In the genomic region with DNA sequence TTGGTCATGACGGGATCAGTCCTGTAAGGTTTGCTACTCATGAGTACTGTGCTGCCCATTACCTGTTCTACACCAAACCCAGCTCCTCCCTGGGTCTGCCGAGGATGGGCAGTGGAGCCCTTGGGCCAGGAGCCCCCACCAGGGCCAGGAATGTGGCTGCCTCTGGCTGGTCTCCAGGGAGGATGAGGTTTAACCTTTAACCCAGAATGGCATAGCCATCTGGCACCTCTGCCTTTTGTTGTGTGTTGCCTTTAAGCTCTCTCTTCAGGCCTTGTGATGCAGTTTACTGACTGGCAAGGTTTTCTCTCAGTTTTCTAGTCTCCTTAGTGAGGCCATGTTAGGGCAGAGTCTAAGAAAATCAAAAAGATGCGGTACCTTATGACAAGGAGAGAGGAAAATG, we compare ENCODE assay signal across 19 cellular contexts. TPM values are rescaled to one million over a fixed set of nuclear protein-coding genes. Genes with fewer than 3 reads are reported as not detected.
DNase-seq lines count a peak whose midpoint lies in the region; ATAC-seq and TF ChIP-seq lines count a peak whose summit lies in the region.
"Had no signal": no experiment of that assay in that cellular context is flagged by ENCODE, and none has a peak within 500 bp of the region (broad histone marks: within the 10 kb centered on the region; RNA-seq: fewer than 3 reads in every experiment).

No MANE protein-coding gene starts in this region.

- no peak overlapping the region for H2AFZ ChIP-seq in GM23338
- H2AFZ ChIP-seq in OCI-LY7 (ENCODE audit: low read length): peak overlapping the region; percentile 74; the same call in 1 of the 2 replicates
- no peak overlapping the region for H2AFZ ChIP-seq in smooth muscle cell (ENCODE audit: low read depth)

- H3K4me1 Mint-ChIP-seq in GM23338 (peaks cover 7% of the 10 kb centered on the region; the same call in 2 of the 3 replicates), Caco-2 (ENCODE audit: low read depth, unreplicated experiment) (peaks cover 7% of the 10 kb centered on the region)
- H3K4me1 Mint-ChIP-seq in effector memory CD8-positive, alpha-beta T cell (ENCODE audit: low read depth in 2 of 2): peaks cover 28 to 30% of the 10 kb centered on the region in 2 donors

- H3K79me2 ChIP-seq in GM23338 (replicated peaks; ENCODE audit: insufficient read depth) (no peaks in the 10 kb centered on the region; the same call in 1 of the 2 replicates), OCI-LY7 (ENCODE audit: insufficient read depth, low read depth, low read length) (peaks cover 11% of the 10 kb centered on the region; the same call in 1 of the 2 replicates), smooth muscle cell (ENCODE audit: low read depth) (peaks cover 97% of the 10 kb centered on the region)

- TF ChIP-seq CTCF in GM23338 (conservative IDR thresholded peaks at IDR 0.05; ENCODE audit: low read depth in 2 of 2) (no peak), OCI-LY7 (conservative IDR thresholded peaks at IDR 0.05; ENCODE audit: low read length) (no peak), smooth muscle cell (IDR thresholded peaks at IDR 0.05; ENCODE audit: borderline replicate concordance, insufficient read depth, poor library complexity, severe bottlenecking) (no peak), Caco-2 (IDR thresholded peaks at IDR 0.05; ENCODE audit: insufficient read depth in 1 of 2, low read depth in 1 of 2, low read length in 1 of 2, severe bottlenecking in 1 of 2, unreplicated experiment in 1 of 2) (no peak)

- H3K4me2 ChIP-seq in GM23338: no peak overlapping the region
- peak overlapping the region; percentile 64 for H3K4me2 ChIP-seq in OCI-LY7 (ENCODE audit: low read length)
- no peak overlapping the region for H3K4me2 ChIP-seq in smooth muscle cell

- no peak overlapping the region for H3K4me3 Mint-ChIP-seq in GM23338
- no peak overlapping the region for H3K4me3 Mint-ChIP-seq in effector memory CD8-positive, alpha-beta T cell
- no peak overlapping the region for H3K4me3 Mint-ChIP-seq in Caco-2 (ENCODE audit: unreplicated experiment)
- H3K4me3 Mint-ChIP-seq: activated CD4-positive, alpha-beta T cell treated with anti-CD3 and anti-CD28 coated beads, Interleukin-2, amount 10 ng/mL, durations not matched to agents 24 days and 14 days; mesothelial cell of epicardium had no signal

- H3K36me3 Mint-ChIP-seq in GM23338 (ENCODE audit: low read depth) (no peaks in the 10 kb centered on the region), Caco-2 (ENCODE audit: insufficient read depth, unreplicated experiment) (no peaks in the 10 kb centered on the region)
- H3K36me3 Mint-ChIP-seq in effector memory CD8-positive, alpha-beta T cell (ENCODE audit: insufficient read depth): no peaks in the 10 kb centered on the region

- H3K27me3 ChIP-seq in GM23338 (ENCODE audit: insufficient read depth) (no peaks in the 10 kb centered on the region), layer of hippocampus (ENCODE audit: control insufficient read depth, insufficient read depth, low read length) (no peaks in the 10 kb centered on the region), smooth muscle cell (ENCODE audit: low read depth) (no peaks in the 10 kb centered on the region), Caco-2 (replicated peaks; ENCODE audit: control insufficient read depth, insufficient read depth, low read length) (no peaks in the 10 kb centered on the region)
- H3K27me3 ChIP-seq: BE2C had no signal

- intact Hi-C loops in OCI-LY7 (cut with micrococcal nuclease; ENCODE audit: unreplicated experiment) (no loop called here), Caco-2 (cut with micrococcal nuclease; ENCODE audit: unreplicated experiment) (no loop called here)

- H3K27me3 Mint-ChIP-seq in GM23338 (ENCODE audit: insufficient read depth, low read depth, poor library complexity) (no peaks in the 10 kb centered on the region), Caco-2 (ENCODE audit: insufficient read depth, unreplicated experiment) (no peaks in the 10 kb centered on the region)
- H3K27me3 Mint-ChIP-seq in effector memory CD8-positive, alpha-beta T cell: no peaks in the 10 kb centered on the region
- H3K27me3 Mint-ChIP-seq: activated CD4-positive, alpha-beta T cell treated with anti-CD3 and anti-CD28 coated beads, Interleukin-2, amount 10 ng/mL, durations not matched to agents 24 days and 14 days had no signal

- H3K9me3 Mint-ChIP-seq in GM23338 (no peaks in the 10 kb centered on the region), Caco-2 (ENCODE audit: unreplicated experiment) (no peaks in the 10 kb centered on the region)
- H3K9me3 Mint-ChIP-seq in effector memory CD8-positive, alpha-beta T cell: peaks cover 2 to 9% of the 10 kb centered on the region in 2 donors
- H3K9me3 Mint-ChIP-seq: mesothelial cell of epicardium had no signal

- H3F3A ChIP-seq in GM23338 (replicated peaks; ENCODE audit: low read depth) (no peaks in the 10 kb centered on the region), smooth muscle cell (ENCODE audit: low read depth) (peaks cover 7% of the 10 kb centered on the region)

- 85% methylated on average over 3 of the region's 3 CpGs for WGBS in smooth muscle cell (ENCODE audit: low lambda C conversion rate)

- no TSS peak for BruUV-seq in OCI-LY7 (replicated peaks; lab: Mats Ljungman, UMichigan)
- no TSS peak for BruUV-seq in Caco-2 (replicated peaks; lab: Mats Ljungman, UMichigan)

- no peak for DNase-seq in GM23338 (ENCODE audit: low spot score)
- peak; percentile 38 for DNase-seq in OCI-LY7 (ENCODE audit: low spot score)
- DNase-seq in smooth muscle cell (lab: John Stamatoyannopoulos, UW; ENCODE audit: unreplicated experiment): no peak
- no peak for DNase-seq in effector memory CD8-positive, alpha-beta T cell
- no peak for DNase-seq in stimulated activated naive CD8-positive, alpha-beta T cell treated with anti-CD3 and anti-CD28 coated beads, Interleukin-15, Interleukin-2, amounts not matched to agents 100 U/mL and 50 U/mL, for 24 hours
- DNase-seq in NOMO-1 treated with DMSO at 0.1 percent for 48 hours (lab: John Stamatoyannopoulos, UW; ENCODE audit: unreplicated experiment): no peak
- DNase-seq in Caco-2: no peak
- DNase-seq: activated CD4-positive, alpha-beta T cell treated with anti-CD3 and anti-CD28 coated beads, Interleukin-2, amount 10 ng/mL, durations not matched to agents 24 days and 14 days; activated CD8-positive, alpha-beta memory T cell treated with anti-CD3 and anti-CD28 coated beads, Interleukin-2, amount 50 U/mL, for 48 hours; activated naive CD4-positive, alpha-beta T cell treated with Interleukin-2 at 50 U/mL for 16 hours; BE2C; DMS153; IMR-90; PC-3; stimulated activated CD4-positive, alpha-beta T cell treated with anti-CD3 and anti-CD28 coated beads, Interleukin-4, amount 100 ng/mL, for 1 hour had no signal

- H3K4me3 ChIP-seq in GM23338 (no peak overlapping the region), OCI-LY7 (ENCODE audit: low read depth, low read length, poor library complexity, severe bottlenecking) (peak overlapping the region; percentile 24), smooth muscle cell (no peak overlapping the region), Caco-2 (ENCODE audit: low read depth, low read length) (no peak overlapping the region)
- H3K4me3 ChIP-seq: SK-N-MC had no signal

- ATAC-seq in GM23338: peak; percentile 37
- no peak for ATAC-seq in effector memory CD8-positive, alpha-beta T cell (replicated peaks)
- ATAC-seq in stimulated activated naive CD8-positive, alpha-beta T cell treated with anti-CD3 and anti-CD28 coated beads, Interleukin-15, Interleukin-2, amounts not matched to agents 100 U/mL and 50 U/mL, for 24 hours: no peak
- ATAC-seq: PC-3, sciatic nerve had no signal

- CTCF ChIA-PET in OCI-LY7 (lab: Charles Lee; ENCODE audit: unreplicated experiment): no interaction called here
- CTCF ChIA-PET in Caco-2 (lab: Charles Lee): no interaction called here

- no peaks in the 10 kb centered on the region for H3K36me3 ChIP-seq in GM23338 (ENCODE audit: insufficient read depth)
- no peaks in the 10 kb centered on the region; the same call in 1 of the 2 replicates for H3K36me3 ChIP-seq in OCI-LY7 (ENCODE audit: insufficient read depth, low read length)
- no peaks in the 10 kb centered on the region for H3K36me3 ChIP-seq in smooth muscle cell (ENCODE audit: low read depth)
- no peaks in the 10 kb centered on the region for H3K36me3 ChIP-seq in Caco-2 (ENCODE audit: control insufficient read depth, insufficient read depth, low read length)
- H3K36me3 ChIP-seq: BE2C had no signal

- POLR2A ChIA-PET in OCI-LY7 (lab: Charles Lee): interaction anchor here (1.1 to 2.2 kb wide), 4 partner anchors 8 to 97 kb away, joined by 3 to 9 read pairs (median 4); no protein-coding TSS in a partner anchor
- POLR2A ChIA-PET in Caco-2 (lab: Charles Lee): no interaction called here

- H3K9me2 ChIP-seq in GM23338 (ENCODE audit: insufficient read depth): no peaks in the 10 kb centered on the region
- no peaks in the 10 kb centered on the region for H3K9me2 ChIP-seq in OCI-LY7 (ENCODE audit: insufficient read depth, low read length)

- H3K9ac ChIP-seq in smooth muscle cell (ENCODE audit: low read depth): no peak overlapping the region

- H3K4me1 ChIP-seq in GM23338 (ENCODE audit: insufficient read depth): no peaks in the 10 kb centered on the region
- peaks cover 75% of the 10 kb centered on the region for H3K4me1 ChIP-seq in OCI-LY7 (ENCODE audit: insufficient read depth, low read length, poor library complexity, severe bottlenecking)
- peaks cover 43% of the 10 kb centered on the region for H3K4me1 ChIP-seq in smooth muscle cell (ENCODE audit: low read depth)
- no peaks in the 10 kb centered on the region for H3K4me1 ChIP-seq in Caco-2

- H3K27ac ChIP-seq in GM23338 (ENCODE audit: low read depth): peak overlapping the region; percentile 30; the same call in 1 of the 2 replicates
- peak overlapping the region; percentile 79 for H3K27ac ChIP-seq in OCI-LY7 (ENCODE audit: low read depth, low read length, poor library complexity, severe bottlenecking)
- peak overlapping the region; percentile 43 for H3K27ac ChIP-seq in layer of hippocampus (ENCODE audit: low read depth, low read length)
- H3K27ac ChIP-seq in smooth muscle cell (ENCODE audit: low read depth): peak overlapping the region; percentile 63
- H3K27ac ChIP-seq: SK-N-MC had no signal

- H4K20me1 ChIP-seq in GM23338 (replicated peaks; ENCODE audit: insufficient read depth) (no peaks in the 10 kb centered on the region; the same call in 1 of the 2 replicates), OCI-LY7 (ENCODE audit: insufficient read depth, low read length) (no peaks in the 10 kb centered on the region), smooth muscle cell (ENCODE audit: low read depth) (peaks cover 9% of the 10 kb centered on the region)

- H3K9me3 ChIP-seq in OCI-LY7 (ENCODE audit: low read length): no peaks in the 10 kb centered on the region
- H3K9me3 ChIP-seq in smooth muscle cell (replicated peaks; ENCODE audit: low read depth): no peaks in the 10 kb centered on the region
- no peaks in the 10 kb centered on the region for H3K9me3 ChIP-seq in Caco-2
- H3K9me3 ChIP-seq: BE2C had no signal

- H3K27ac Mint-ChIP-seq in GM23338: no peak overlapping the region
- H3K27ac Mint-ChIP-seq in effector memory CD8-positive, alpha-beta T cell: no peak overlapping the region
- no peak overlapping the region for H3K27ac Mint-ChIP-seq in Caco-2 (ENCODE audit: unreplicated experiment)
- H3K27ac Mint-ChIP-seq: activated CD4-positive, alpha-beta T cell treated with anti-CD3 and anti-CD28 coated beads, Interleukin-2, amount 10 ng/mL, durations not matched to agents 24 days and 14 days; mesothelial cell of epicardium had no signal

RNA-seq across cellular contexts. Expression of a gene that starts 38.6 kb away (rescaled TPM):
- total RNA-seq in GM23338 (2014; rRNA removed; shearing (Covaris generic)): 12.0 and 17.0 TPM in 2 replicates
- polyA plus RNA-seq in GM23338 (2016; fragmentation: Nextera tagmentation; extraction: Ambion mirVana) (4.1 and 4.3 TPM in 2 replicates), smooth muscle cell (14.9 and 18.9 TPM in 2 replicates)
- total RNA-seq in OCI-LY7 (2014; rRNA removed; shearing (Covaris generic)): 13.5 and 16.0 TPM in 2 replicates
- total RNA-seq in OCI-LY7 (2022) (6.2 and 7.8 TPM in 2 replicates), smooth muscle cell (37.0 and 37.2 TPM in 2 replicates), Caco-2 (2022) (13.2 and 18.6 TPM in 2 replicates)
